ENCODE assay signal across 2 cellular contexts in the genomic region with DNA sequence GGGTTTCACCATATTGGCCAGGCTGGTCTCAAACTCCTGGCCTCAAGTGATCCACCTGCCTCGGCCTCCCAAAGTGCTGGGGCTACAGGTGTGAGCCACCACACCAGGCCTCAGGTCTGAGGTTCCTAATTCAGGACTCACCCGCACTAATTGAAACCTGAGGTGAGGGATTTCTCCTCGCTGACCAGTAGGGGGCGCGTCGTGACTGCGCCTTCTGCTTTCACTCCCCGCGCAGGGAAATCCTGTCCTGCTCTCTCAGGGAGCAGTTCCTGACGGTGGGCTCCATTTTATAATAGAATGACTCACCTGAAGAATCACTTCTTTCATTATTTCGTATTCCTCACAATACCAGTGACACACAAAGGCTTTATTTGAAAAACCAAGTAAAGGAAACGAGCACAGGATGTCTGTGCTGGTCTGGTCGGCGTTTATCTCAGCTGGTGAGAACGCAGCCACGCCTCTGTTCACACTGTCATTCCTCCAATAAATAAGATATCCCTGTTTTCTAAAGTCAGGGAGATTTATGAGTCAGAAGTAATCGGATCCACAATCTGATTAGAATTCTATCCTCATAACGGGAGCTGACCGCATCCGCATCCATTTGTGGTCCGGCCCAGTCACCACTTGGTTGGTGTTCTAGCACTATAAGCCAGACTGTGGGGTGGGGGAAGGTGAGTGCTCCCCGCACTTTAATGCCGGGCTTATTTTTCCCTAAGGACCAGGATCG.
TF ChIP-seq lines count a peak whose summit lies in the region.

No MANE protein-coding gene starts in this region.

TF ChIP-seq in HEK293, 187 proteins besides CTCF, POLR2A, EP300 and RAD21 (continued from another document and continues in another):
- TF ChIP-seq ZNF248 (tag by site-specific recombination; IDR thresholded peaks at IDR 0.05) (no peak), ZNF132 (tag by site-specific recombination; IDR thresholded peaks at IDR 0.05; ENCODE audit: borderline replicate concordance) (no peak), ZFP3 (tag by site-specific recombination; IDR thresholded peaks at IDR 0.05; ENCODE audit: low read depth) (no peak), BCL11B (tag by site-specific recombination; IDR thresholded peaks at IDR 0.05; ENCODE audit: low read depth) (no peak), MYNN (tag by site-specific recombination; IDR thresholded peaks at IDR 0.05; ENCODE audit: borderline replicate concordance) (no peak), ZBTB17 (tag by site-specific recombination; IDR thresholded peaks at IDR 0.05) (peak; percentile 85), ZNF140 (tag by site-specific recombination; IDR thresholded peaks at IDR 0.05) (no peak), ZFP69B (tag by site-specific recombination; IDR thresholded peaks at IDR 0.05) (peak; percentile 44; the same call in 1 of the 2 replicates), ZNF670 (tag by site-specific recombination; IDR thresholded peaks at IDR 0.05; ENCODE audit: low read depth) (no peak), ZNF155 (tag by site-specific recombination; IDR thresholded peaks at IDR 0.05) (no peak), ZNF785 (tag by site-specific recombination; IDR thresholded peaks at IDR 0.05) (no peak), HOXA7 (CRISPR knock-in tag; IDR thresholded peaks at IDR 0.05; ENCODE audit: borderline replicate concordance) (no peak)
- TF ChIP-seq, protein P1, sequence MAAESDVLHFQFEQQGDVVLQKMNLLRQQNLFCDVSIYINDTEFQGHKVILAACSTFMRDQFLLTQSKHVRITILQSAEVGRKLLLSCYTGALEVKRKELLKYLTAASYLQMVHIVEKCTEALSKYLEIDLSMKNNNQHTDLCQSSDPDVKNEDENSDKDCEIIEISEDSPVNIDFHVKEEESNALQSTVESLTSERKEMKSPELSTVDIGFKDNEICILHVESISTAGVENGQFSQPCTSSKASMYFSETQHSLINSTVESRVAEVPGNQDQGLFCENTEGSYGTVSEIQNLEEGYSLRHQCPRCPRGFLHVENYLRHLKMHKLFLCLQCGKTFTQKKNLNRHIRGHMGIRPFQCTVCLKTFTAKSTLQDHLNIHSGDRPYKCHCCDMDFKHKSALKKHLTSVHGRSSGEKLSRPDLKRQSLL (tag by site-specific recombination; IDR thresholded peaks at IDR 0.05) = no peak
- TF ChIP-seq, protein P2, sequence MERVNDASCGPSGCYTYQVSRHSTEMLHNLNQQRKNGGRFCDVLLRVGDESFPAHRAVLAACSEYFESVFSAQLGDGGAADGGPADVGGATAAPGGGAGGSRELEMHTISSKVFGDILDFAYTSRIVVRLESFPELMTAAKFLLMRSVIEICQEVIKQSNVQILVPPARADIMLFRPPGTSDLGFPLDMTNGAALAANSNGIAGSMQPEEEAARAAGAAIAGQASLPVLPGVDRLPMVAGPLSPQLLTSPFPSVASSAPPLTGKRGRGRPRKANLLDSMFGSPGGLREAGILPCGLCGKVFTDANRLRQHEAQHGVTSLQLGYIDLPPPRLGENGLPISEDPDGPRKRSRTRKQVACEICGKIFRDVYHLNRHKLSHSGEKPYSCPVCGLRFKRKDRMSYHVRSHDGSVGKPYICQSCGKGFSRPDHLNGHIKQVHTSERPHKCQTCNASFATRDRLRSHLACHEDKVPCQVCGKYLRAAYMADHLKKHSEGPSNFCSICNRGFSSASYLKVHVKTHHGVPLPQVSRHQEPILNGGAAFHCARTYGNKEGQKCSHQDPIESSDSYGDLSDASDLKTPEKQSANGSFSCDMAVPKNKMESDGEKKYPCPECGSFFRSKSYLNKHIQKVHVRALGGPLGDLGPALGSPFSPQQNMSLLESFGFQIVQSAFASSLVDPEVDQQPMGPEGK (tag by site-specific recombination; IDR thresholded peaks at IDR 0.05) = peak; percentile 57
- TF ChIP-seq, protein P3, sequence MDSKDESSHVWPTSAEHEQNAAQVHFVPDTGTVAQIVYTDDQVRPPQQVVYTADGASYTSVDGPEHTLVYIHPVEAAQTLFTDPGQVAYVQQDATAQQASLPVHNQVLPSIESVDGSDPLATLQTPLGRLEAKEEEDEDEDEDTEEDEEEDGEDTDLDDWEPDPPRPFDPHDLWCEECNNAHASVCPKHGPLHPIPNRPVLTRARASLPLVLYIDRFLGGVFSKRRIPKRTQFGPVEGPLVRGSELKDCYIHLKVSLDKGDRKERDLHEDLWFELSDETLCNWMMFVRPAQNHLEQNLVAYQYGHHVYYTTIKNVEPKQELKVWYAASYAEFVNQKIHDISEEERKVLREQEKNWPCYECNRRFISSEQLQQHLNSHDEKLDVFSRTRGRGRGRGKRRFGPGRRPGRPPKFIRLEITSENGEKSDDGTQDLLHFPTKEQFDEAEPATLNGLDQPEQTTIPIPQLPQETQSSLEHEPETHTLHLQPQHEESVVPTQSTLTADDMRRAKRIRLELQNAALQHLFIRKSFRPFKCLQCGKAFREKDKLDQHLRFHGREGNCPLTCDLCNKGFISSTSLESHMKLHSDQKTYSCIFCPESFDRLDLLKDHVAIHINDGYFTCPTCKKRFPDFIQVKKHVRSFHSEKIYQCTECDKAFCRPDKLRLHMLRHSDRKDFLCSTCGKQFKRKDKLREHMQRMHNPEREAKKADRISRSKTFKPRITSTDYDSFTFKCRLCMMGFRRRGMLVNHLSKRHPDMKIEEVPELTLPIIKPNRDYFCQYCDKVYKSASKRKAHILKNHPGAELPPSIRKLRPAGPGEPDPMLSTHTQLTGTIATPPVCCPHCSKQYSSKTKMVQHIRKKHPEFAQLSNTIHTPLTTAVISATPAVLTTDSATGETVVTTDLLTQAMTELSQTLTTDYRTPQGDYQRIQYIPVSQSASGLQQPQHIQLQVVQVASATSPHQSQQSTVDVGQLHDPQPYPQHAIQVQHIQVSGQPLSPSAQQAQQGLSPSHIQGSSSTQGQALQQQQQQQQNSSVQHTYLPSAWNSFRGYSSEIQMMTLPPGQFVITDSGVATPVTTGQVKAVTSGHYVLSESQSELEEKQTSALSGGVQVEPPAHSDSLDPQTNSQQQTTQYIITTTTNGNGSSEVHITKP (tag by site-specific recombination; IDR thresholded peaks at IDR 0.05) = no peak
- TF ChIP-seq, protein P4, sequence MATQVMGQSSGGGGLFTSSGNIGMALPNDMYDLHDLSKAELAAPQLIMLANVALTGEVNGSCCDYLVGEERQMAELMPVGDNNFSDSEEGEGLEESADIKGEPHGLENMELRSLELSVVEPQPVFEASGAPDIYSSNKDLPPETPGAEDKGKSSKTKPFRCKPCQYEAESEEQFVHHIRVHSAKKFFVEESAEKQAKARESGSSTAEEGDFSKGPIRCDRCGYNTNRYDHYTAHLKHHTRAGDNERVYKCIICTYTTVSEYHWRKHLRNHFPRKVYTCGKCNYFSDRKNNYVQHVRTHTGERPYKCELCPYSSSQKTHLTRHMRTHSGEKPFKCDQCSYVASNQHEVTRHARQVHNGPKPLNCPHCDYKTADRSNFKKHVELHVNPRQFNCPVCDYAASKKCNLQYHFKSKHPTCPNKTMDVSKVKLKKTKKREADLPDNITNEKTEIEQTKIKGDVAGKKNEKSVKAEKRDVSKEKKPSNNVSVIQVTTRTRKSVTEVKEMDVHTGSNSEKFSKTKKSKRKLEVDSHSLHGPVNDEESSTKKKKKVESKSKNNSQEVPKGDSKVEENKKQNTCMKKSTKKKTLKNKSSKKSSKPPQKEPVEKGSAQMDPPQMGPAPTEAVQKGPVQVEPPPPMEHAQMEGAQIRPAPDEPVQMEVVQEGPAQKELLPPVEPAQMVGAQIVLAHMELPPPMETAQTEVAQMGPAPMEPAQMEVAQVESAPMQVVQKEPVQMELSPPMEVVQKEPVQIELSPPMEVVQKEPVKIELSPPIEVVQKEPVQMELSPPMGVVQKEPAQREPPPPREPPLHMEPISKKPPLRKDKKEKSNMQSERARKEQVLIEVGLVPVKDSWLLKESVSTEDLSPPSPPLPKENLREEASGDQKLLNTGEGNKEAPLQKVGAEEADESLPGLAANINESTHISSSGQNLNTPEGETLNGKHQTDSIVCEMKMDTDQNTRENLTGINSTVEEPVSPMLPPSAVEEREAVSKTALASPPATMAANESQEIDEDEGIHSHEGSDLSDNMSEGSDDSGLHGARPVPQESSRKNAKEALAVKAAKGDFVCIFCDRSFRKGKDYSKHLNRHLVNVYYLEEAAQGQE (tag by site-specific recombination; IDR thresholded peaks at IDR 0.05) = no peak

TF ChIP-seq in K562, 482 proteins besides CTCF, POLR2A, EP300 and RAD21 (continued from another document):
- TF ChIP-seq YY1 (IDR thresholded peaks at IDR 0.05; ENCODE audit: borderline replicate concordance in 1 of 3, control insufficient read depth in 1 of 3, extremely low read depth in 1 of 3, insufficient read depth in 3 of 3, insufficient read length in 1 of 3, insufficient replicate concordance in 2 of 3, low read depth in 1 of 3, low read length in 2 of 3) = peak in 2 of 3 experiments; percentile 11 to 14
- peak; percentile 58 for TF ChIP-seq SMC3 (conservative IDR thresholded peaks at IDR 0.05; ENCODE audit: insufficient read depth, low read depth, low read length)
- no peak for TF ChIP-seq ZNF274 (IDR thresholded peaks at IDR 0.05; ENCODE audit: borderline replicate concordance, low read depth, low read length)
- TF ChIP-seq NRF1 (conservative IDR thresholded peaks at IDR 0.05 in 1 of 2, IDR thresholded peaks at IDR 0.05 in 1 of 2) = peak; percentile 51 to 70
- no peak for TF ChIP-seq ATF1 (CRISPR knock-in tag; IDR thresholded peaks at IDR 0.05)
- TF ChIP-seq ATF1 (tag; IDR thresholded peaks at IDR 0.05) = no peak
- TF ChIP-seq, protein P5, sequence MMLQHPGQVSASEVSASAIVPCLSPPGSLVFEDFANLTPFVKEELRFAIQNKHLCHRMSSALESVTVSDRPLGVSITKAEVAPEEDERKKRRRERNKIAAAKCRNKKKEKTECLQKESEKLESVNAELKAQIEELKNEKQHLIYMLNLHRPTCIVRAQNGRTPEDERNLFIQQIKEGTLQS (IDR thresholded peaks at IDR 0.05) = peak; percentile 30; the same call in 1 of the 2 replicates
- TF ChIP-seq, protein P5 (CRISPR knock-in tag; conservative IDR thresholded peaks at IDR 0.05) = no peak
- no peak for TF ChIP-seq GATAD2A (IDR thresholded peaks at IDR 0.05)
- no peak for TF ChIP-seq ZNF695 (CRISPR knock-in tag; IDR thresholded peaks at IDR 0.05)
- TF ChIP-seq, protein P6, sequence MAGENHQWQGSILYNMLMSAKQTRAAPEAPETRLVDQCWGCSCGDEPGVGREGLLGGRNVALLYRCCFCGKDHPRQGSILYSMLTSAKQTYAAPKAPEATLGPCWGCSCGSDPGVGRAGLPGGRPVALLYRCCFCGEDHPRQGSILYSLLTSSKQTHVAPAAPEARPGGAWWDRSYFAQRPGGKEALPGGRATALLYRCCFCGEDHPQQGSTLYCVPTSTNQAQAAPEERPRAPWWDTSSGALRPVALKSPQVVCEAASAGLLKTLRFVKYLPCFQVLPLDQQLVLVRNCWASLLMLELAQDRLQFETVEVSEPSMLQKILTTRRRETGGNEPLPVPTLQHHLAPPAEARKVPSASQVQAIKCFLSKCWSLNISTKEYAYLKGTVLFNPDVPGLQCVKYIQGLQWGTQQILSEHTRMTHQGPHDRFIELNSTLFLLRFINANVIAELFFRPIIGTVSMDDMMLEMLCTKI (IDR thresholded peaks at IDR 0.05; ENCODE audit: partially characterized antibody) = no peak
- no peak for TF ChIP-seq RCOR1 (IDR thresholded peaks at IDR 0.05; ENCODE audit: borderline replicate concordance in 1 of 2, low read depth in 2 of 2, low read length in 2 of 2)
- no peak for TF ChIP-seq SIN3A (IDR thresholded peaks at IDR 0.05; ENCODE audit: borderline replicate concordance in 2 of 2, control insufficient read depth in 1 of 2, low read depth in 2 of 2, low read length in 2 of 2)
- TF ChIP-seq, protein P7, sequence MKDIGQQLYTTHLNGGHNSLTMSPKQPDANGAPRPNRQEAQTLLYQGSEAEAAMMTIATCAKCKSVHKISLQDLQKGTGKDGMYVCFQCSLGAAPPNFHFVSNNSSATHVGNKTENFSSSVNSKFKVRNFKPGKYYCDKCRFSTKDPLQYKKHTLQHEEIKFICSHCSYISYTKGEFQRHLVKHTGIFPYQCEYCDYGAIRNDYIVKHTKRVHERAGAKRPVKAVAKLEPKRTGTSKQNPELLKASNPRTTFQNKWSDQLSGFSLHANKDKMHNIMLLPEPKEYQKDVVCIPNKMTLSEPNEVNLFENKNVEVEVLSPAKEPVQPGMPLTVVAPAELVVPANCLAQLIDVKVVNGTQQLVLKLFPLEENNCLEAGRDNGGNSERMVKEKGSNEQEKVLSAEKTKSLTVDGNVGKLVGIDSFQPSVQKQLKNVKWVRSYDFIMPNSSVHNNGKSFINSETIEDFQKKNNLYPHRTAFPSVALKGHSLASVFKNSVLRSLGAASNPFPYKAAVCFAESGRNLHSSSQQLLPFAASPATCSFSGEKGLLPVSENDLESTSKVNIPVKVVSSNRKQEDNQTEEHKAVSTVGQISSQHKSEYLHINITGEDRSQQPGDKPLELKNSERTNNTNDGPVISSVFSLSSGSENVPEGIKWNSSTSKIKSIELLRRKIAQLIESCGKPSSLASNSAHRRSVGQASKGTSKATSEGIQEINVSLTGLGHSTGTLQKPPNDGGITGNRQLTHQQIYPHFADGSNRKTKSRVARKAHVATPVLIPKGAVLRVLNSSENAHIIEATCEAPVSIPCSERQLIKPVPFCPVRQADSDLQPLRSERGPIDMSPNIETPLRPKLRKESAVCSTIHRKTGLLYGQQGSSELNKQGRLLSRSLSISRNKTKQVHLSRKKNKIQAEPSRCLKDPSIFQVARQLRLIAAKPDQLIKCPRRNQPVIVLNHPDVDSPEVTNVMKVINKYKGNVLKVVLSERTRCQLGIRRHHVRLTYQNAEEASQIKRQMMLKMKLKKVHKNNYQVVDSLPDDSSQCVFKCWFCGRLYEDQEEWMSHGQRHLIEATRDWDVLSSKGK (CRISPR knock-in tag; IDR thresholded peaks at IDR 0.05) = no peak
- TF ChIP-seq ZNF23 (CRISPR knock-in tag; IDR thresholded peaks at IDR 0.05) = no peak
- TF ChIP-seq FOXM1 (IDR thresholded peaks at IDR 0.05; ENCODE audit: low read depth) = no peak
- no peak for TF ChIP-seq FOXM1 (CRISPR knock-in tag; IDR thresholded peaks at IDR 0.05; ENCODE audit: low read depth)
- TF ChIP-seq, protein P8, sequence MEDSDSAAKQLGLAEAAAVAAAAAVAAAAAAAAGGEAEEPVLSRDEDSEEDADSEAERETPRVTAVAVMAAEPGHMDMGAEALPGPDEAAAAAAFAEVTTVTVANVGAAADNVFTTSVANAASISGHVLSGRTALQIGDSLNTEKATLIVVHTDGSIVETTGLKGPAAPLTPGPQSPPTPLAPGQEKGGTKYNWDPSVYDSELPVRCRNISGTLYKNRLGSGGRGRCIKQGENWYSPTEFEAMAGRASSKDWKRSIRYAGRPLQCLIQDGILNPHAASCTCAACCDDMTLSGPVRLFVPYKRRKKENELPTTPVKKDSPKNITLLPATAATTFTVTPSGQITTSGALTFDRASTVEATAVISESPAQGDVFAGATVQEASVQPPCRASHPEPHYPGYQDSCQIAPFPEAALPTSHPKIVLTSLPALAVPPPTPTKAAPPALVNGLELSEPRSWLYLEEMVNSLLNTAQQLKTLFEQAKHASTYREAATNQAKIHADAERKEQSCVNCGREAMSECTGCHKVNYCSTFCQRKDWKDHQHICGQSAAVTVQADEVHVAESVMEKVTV (CRISPR knock-in tag; IDR thresholded peaks at IDR 0.05) = peak; percentile 57
- TF ChIP-seq JUND (IDR thresholded peaks at IDR 0.05; ENCODE audit: borderline replicate concordance, low read depth, low read length) = no peak
- TF ChIP-seq JUND (tag; IDR thresholded peaks at IDR 0.05; ENCODE audit: borderline replicate concordance, low read depth, low read length) = no peak; the same call in 2 of the 3 replicates
